10 cellular contexts compared by ENCODE assay signal in genomic region chr1:167676205-167676915, GRCh38. TPM values are rescaled to one million over a fixed set of nuclear protein-coding genes. Genes with fewer than 3 reads are reported as not detected.
DNase-seq lines count a peak whose midpoint lies in the region; ATAC-seq, FAIRE-seq and TF ChIP-seq lines count a peak whose summit lies in the region.
"Had no signal": no experiment of that assay in that cellular context is flagged by ENCODE, and none has a peak within 500 bp of the region (broad histone marks: within the 10 kb centered on the region; RNA-seq: fewer than 3 reads in every experiment).

No MANE protein-coding gene starts in this region.

- H3K36me3 ChIP-seq in GM12878 (ENCODE audit: control insufficient read depth in 2 of 2, insufficient read depth in 2 of 2, low read length in 1 of 2): peaks cover 0 to 3% of the 10 kb centered on the region in 2 experiments; a peak in 2 of 4 replicates
- H3K36me3 ChIP-seq: tibial nerve had no signal

- H3K27ac ChIP-seq in GM12878 (ENCODE audit: control insufficient read depth, insufficient read depth): peak overlapping the region; percentile 93
- H3K27ac ChIP-seq: tibial nerve had no signal

- RAD21 ChIA-PET in GM12878 (lab: Charles Lee; ENCODE audit: unreplicated experiment): interaction anchor here (0.8 to 8.3 kb wide), 13 partner anchors 11 to 127 kb away, joined by 3 to 100 read pairs (median 4); partner anchors contain the start of gene RCSD1

- FAIRE-seq in GM18507 (lab: Jason Lieb, UNC) (peak; percentile 81), GM12878 (lab: Jason Lieb, UNC) (peak; percentile 13)

- no peak overlapping the region for H3K4me3 Mint-ChIP-seq in WTC11

- no peaks in the 10 kb centered on the region; the same call in none of the 2 replicates for H3K4me1 Mint-ChIP-seq in WTC11

- no peaks in the 10 kb centered on the region for H4K20me1 ChIP-seq in GM12878 (ENCODE audit: control insufficient read depth, insufficient read depth)

- in situ Hi-C loops in GM12878 (cut with MboI): no loop called here

- POLR2A ChIA-PET in GM12878 (lab: Charles Lee): interaction anchor here (1.2 to 7.2 kb wide), 6 partner anchors 9 to 76 kb away, joined by 4 to 84 read pairs (median 8); partner anchors contain the start of gene RCSD1
- POLR2A ChIA-PET in WTC11 (lab: Charles Lee): no interaction called here

- no peaks in the 10 kb centered on the region for H3K9me3 Mint-ChIP-seq in WTC11

- H3K79me2 ChIP-seq in GM12878 (ENCODE audit: control insufficient read depth, insufficient read depth, low read length): peaks cover 35% of the 10 kb centered on the region

- WGBS in GM12878 (ENCODE audit: insufficient coverage, insufficient replicate concordance, low lambda C conversion rate, missing lambda C conversion rate): 60% methylated on average over 2 of the region's 2 CpGs

- peak; percentile 59 for ATAC-seq in GM19395 (IDR thresholded peaks at IDR 0.05; ENCODE audit: unreplicated experiment)
- ATAC-seq in HG03103 (IDR thresholded peaks at IDR 0.05; ENCODE audit: low read depth, unreplicated experiment): peak; percentile 58
- peak; percentile 76 for ATAC-seq in GM12878
- no peak for ATAC-seq in WTC11
- ATAC-seq: left lobe of liver had no signal

- BruUV-seq in GM12878 (replicated peaks; lab: Mats Ljungman, UMichigan): no TSS peak

- no peak for TF ChIP-seq RAD21 in GM12878 (IDR thresholded peaks at IDR 0.05; ENCODE audit: insufficient read depth, low read depth, low read length)

- H3K27ac Mint-ChIP-seq in WTC11: no peak overlapping the region

- peak overlapping the region; percentile 61 for H3K9ac ChIP-seq in GM12878 (ENCODE audit: control insufficient read depth, insufficient read depth, low read length)

- TF ChIP-seq EP300 in GM12878 (IDR thresholded peaks at IDR 0.05; ENCODE audit: borderline replicate concordance in 1 of 2, control insufficient read depth in 1 of 2, low read depth in 2 of 2, low read length in 2 of 2): peak; percentile 10 to 11; a peak in 1 of 4 replicates

- H3K27me3 Mint-ChIP-seq in WTC11 (ENCODE audit: low read depth): no peaks in the 10 kb centered on the region

- DNase-seq in GM18507 (ENCODE audit: extremely low spot score, insufficient read length, low read depth) (no peak), GM12878 (ENCODE audit: low read depth, low spot score) (peak; percentile 88), SHP77 treated with DMSO at 0.1 percent for 48 hours (lab: John Stamatoyannopoulos, UW) (no peak), kidney glomerular epithelial cell (lab: John Stamatoyannopoulos, UW) (no peak), GM19238 (ENCODE audit: insufficient read length, low spot score) (no peak), WTC11 (ENCODE audit: low spot score) (no peak)

- H3K9me3 ChIP-seq in GM12878 (replicated peaks; ENCODE audit: control insufficient read depth, insufficient read depth, low read length): no peaks in the 10 kb centered on the region; the same call in 2 of the 3 replicates
- H3K9me3 ChIP-seq: tibial nerve had no signal

- TF ChIP-seq CTCF in GM12878 (IDR thresholded peaks at IDR 0.05 in 2 of 3, conservative IDR thresholded peaks at IDR 0.05 in 1 of 3; ENCODE audit: control insufficient read depth in 2 of 3, extremely low read depth in 1 of 3, insufficient read depth in 1 of 3, low read depth in 3 of 3, low read length in 3 of 3) (peak in 2 of 3 experiments; percentile 5 to 12; a peak in 2 of 6 replicates), WTC11 (IDR thresholded peaks at IDR 0.05) (no peak)

- H3K4me3 ChIP-seq in GM12878: peak overlapping the region; percentile 35; the same call in 1 of the 2 replicates
- H3K4me3 ChIP-seq: tibial nerve had no signal

- TF ChIP-seq POLR2A in GM12878 (IDR thresholded peaks at IDR 0.05; ENCODE audit: low read depth, low read length): no peak

- SMC1A ChIA-PET in GM12878 (lab: Charles Lee; ENCODE audit: uncharacterized antibody, unreplicated experiment): interaction anchor here (1.1 to 10.3 kb wide), 13 partner anchors 10 to 126 kb away, joined by 3 to 170 read pairs (median 6); partner anchors contain the start of gene RCSD1

- no peaks in the 10 kb centered on the region for H3K36me3 Mint-ChIP-seq in WTC11

- intact Hi-C loops in GM12878 (cut with micrococcal nuclease; ENCODE audit: unreplicated experiment): loop anchor here (1.0 kb wide), 1 partner anchor 48 kb away; no protein-coding TSS in a partner anchor

- H2AFZ ChIP-seq in GM12878 (ENCODE audit: control insufficient read depth, low read depth, low read length): no peak overlapping the region

- CTCF ChIA-PET in GM12878 (lab: Yijun Ruan, JAX) (interaction anchor here (0.8 to 5.1 kb wide), 11 partner anchors 9 to 405 kb away, joined by 3 to 31 read pairs (median 6); no protein-coding TSS in a partner anchor), WTC11 (lab: Charles Lee) (no interaction called here)

- H3K27me3 ChIP-seq in GM12878 (replicated peaks in 1 of 2; ENCODE audit: control insufficient read depth in 2 of 2, insufficient read depth in 2 of 2, low read length in 1 of 2): no peaks in the 10 kb centered on the region
- H3K27me3 ChIP-seq: tibial nerve had no signal

- peak overlapping the region; percentile 64 for H3K4me2 ChIP-seq in GM12878 (ENCODE audit: control insufficient read depth, insufficient read depth)

- H3K4me1 ChIP-seq in GM12878 (ENCODE audit: control insufficient read depth, insufficient read depth, low read length): peaks cover 85% of the 10 kb centered on the region

TF ChIP-seq in WTC11, 78 proteins besides CTCF, POLR2A, EP300 and RAD21:
- no peak for TF ChIP-seq ETV6 (CRISPR knock-in tag; IDR thresholded peaks at IDR 0.05)
- no peak for TF ChIP-seq GABPB1 (CRISPR knock-in tag; IDR thresholded peaks at IDR 0.05)
- TF ChIP-seq FOXP1 (CRISPR knock-in tag; IDR thresholded peaks at IDR 0.05; ENCODE audit: borderline replicate concordance): no peak
- TF ChIP-seq STAT6 (CRISPR knock-in tag; conservative IDR thresholded peaks at IDR 0.05; ENCODE audit: low read depth): no peak
- no peak for TF ChIP-seq ZNF121 (CRISPR knock-in tag; IDR thresholded peaks at IDR 0.05)
- TF ChIP-seq ZNF138 (CRISPR knock-in tag; conservative IDR thresholded peaks at IDR 0.05): no peak

RNA-seq across cellular contexts. Expression of gene MPZL1, which starts 45.4 kb away (rescaled TPM):
- 68.4 and 72.7 TPM in 2 replicates for total RNA-seq in GM12878 (2013; cell fraction: nucleolus; rRNA removed)
- total RNA-seq in GM12878 (2014; rRNA removed) (40.6 and 44.5 TPM in 2 replicates), GM12878 (2014; rRNA removed; fragmentation: Illumina TruSeq; extraction: Trizol) (45.4 and 46.4 TPM in 2 replicates), GM12878 (2021) (41.8 and 42.0 TPM in 2 replicates), WTC11 (2021) (71.7 to 74.1 TPM (median 72.3 TPM) in 3 replicates)
- polyA plus RNA-seq in GM12878 (2011; ENCODE audit: low read depth): 14.5 TPM
- polyA plus RNA-seq in GM12878 (2011; rRNA removed) (51.5 and 54.3 TPM in 2 replicates), GM12878 (2014; fragmentation: Illumina TruSeq; extraction: Trizol) (54.6 and 61.8 TPM in 2 replicates), GM12878 (2014; fragmentation: Nextera tagmentation; extraction: Ambion mirVana) (10 to 100 TPM in 1 of 2 experiments, 1 to 10 TPM in 1; 9.8 to 12.0 TPM), GM12878 (2014; rRNA removed) (38.9 and 45.4 TPM in 2 replicates), GM12878 (2016; fragmentation: Nextera tagmentation; extraction: Ambion mirVana) (10 to 100 TPM; 59.2 to 60.9 TPM)
- polyA plus RNA-seq in GM12878 (2011; cell fraction: cytosol; rRNA removed): 30.4 and 34.3 TPM in 2 replicates
- 41.2 and 50.5 TPM in 2 replicates for polyA plus RNA-seq in GM12878 (2011; cell fraction: nucleus; rRNA removed)
- 19.9 and 23.7 TPM in 2 replicates for polyA plus RNA-seq in GM12878 (2012)
- 27.8 and 47.7 TPM in 2 replicates for polyA minus RNA-seq in GM12878 (2011; rRNA and poly(A)+ RNA removed)
- polyA minus RNA-seq in GM12878 (2011; cell fraction: cytosol; rRNA and poly(A)+ RNA removed): 15.1 and 16.2 TPM in 2 replicates
- 15.6 and 20.3 TPM in 2 replicates for polyA minus RNA-seq in GM12878 (2011; cell fraction: nucleus; rRNA and poly(A)+ RNA removed)

RNA-seq across cellular contexts. Expression of gene RCSD1, which starts 46.3 kb away (rescaled TPM):
- 50.6 and 59.2 TPM in 2 replicates for total RNA-seq in GM12878 (2013; cell fraction: nucleolus; rRNA removed)
- total RNA-seq in GM12878 (2014; rRNA removed) (64.2 and 65.7 TPM in 2 replicates), GM12878 (2014; rRNA removed; fragmentation: Illumina TruSeq; extraction: Trizol) (73.6 and 76.7 TPM in 2 replicates), GM12878 (2021) (77.4 and 78.3 TPM in 2 replicates), WTC11 (2021) (0.23 to 0.71 TPM (median 0.50 TPM) in 3 replicates)
- 42.5 TPM for polyA plus RNA-seq in GM12878 (2011; ENCODE audit: low read depth)
- polyA plus RNA-seq in GM12878 (2011; rRNA removed) (54.8 and 59.3 TPM in 2 replicates), GM12878 (2014; fragmentation: Illumina TruSeq; extraction: Trizol) (56.8 and 71.5 TPM in 2 replicates), GM12878 (2014; fragmentation: Nextera tagmentation; extraction: Ambion mirVana) (10 to 100 TPM; 11.4 to 18.9 TPM), GM12878 (2014; rRNA removed) (69.6 and 71.7 TPM in 2 replicates), GM12878 (2016; fragmentation: Nextera tagmentation; extraction: Ambion mirVana) (10 to 100 TPM; 74.6 to 75.7 TPM)
- polyA plus RNA-seq in GM12878 (2011; cell fraction: cytosol; rRNA removed): 37.4 and 40.7 TPM in 2 replicates
- 21.2 and 25.8 TPM in 2 replicates for polyA plus RNA-seq in GM12878 (2011; cell fraction: nucleus; rRNA removed)
- polyA plus RNA-seq in GM12878 (2012): 62.9 and 72.8 TPM in 2 replicates
- 45.6 and 53.5 TPM in 2 replicates for polyA minus RNA-seq in GM12878 (2011; rRNA and poly(A)+ RNA removed)
- 19.9 and 20.6 TPM in 2 replicates for polyA minus RNA-seq in GM12878 (2011; cell fraction: cytosol; rRNA and poly(A)+ RNA removed)
- 12.7 and 26.7 TPM in 2 replicates for polyA minus RNA-seq in GM12878 (2011; cell fraction: nucleus; rRNA and poly(A)+ RNA removed)

Comparison
In these comparisons a context has a peak if more than half of its experiments do, and no peak if none do; other contexts are left out.
1. RNA of gene RCSD1, which starts 46.3 kb away (total RNA-seq): 50.6 to 78.3 TPM in GM12878; 0.23 to 0.71 TPM in WTC11; every median in the first group is over 10 times any median in the second.